ENCODE assay signal across 19 cellular contexts in genomic region chr11:19290356-19290755, GRCh38.
DNase-seq lines count a peak whose midpoint lies in the region; ATAC-seq and TF ChIP-seq lines count a peak whose summit lies in the region.
"Had no signal": no experiment of that assay in that cellular context is flagged by ENCODE, and none has a peak within 500 bp of the region (broad histone marks: within the 10 kb centered on the region; RNA-seq: fewer than 3 reads in every experiment).

No MANE protein-coding gene starts in this region.

- no peak overlapping the region for H3K4me3 ChIP-seq in fibroblast of mammary gland (ENCODE audit: control insufficient read depth, low read depth, low read length)

- ATAC-seq in GM18873 (IDR thresholded peaks at IDR 0.05; ENCODE audit: low FRiP score, unreplicated experiment): no peak
- ATAC-seq: HCT116 had no signal

- no peak for TF ChIP-seq CTCF in fibroblast of mammary gland (conservative IDR thresholded peaks at IDR 0.05; ENCODE audit: control insufficient read depth, insufficient read depth, low read depth, low read length)

- DNase-seq in HCEC 1CT (peak; percentile 28), NCI-H226 (peak; percentile 25), fibroblast of mammary gland (ENCODE audit: low read depth) (peak; percentile 41), NCI-H1048 (lab: John Stamatoyannopoulos, UW) (no peak), NCI-H748 (lab: John Stamatoyannopoulos, UW; ENCODE audit: unreplicated experiment) (no peak)
- DNase-seq in stimulated activated CD8-positive, alpha-beta memory T cell treated with anti-CD3 and anti-CD28 coated beads, Interleukin-4, amount 100 ng/mL, for 48 hours: no peak
- DNase-seq: ACHN; C1 segment of cervical spinal cord; CD8-positive, alpha-beta memory T cell; DMS53; KBM-7; NCI-H1092 treated with DMSO at 0.1 percent for 48 hours; NCI-H2081 treated with DMSO at 0.1 percent for 48 hours; NCI-H748 treated with DMSO at 0.1 percent for 48 hours; NK-92 treated with Interleukin-12 subunit alpha and Interleukin-12 subunit beta, amount 100 ng/mL, for 24 hours; Right ventricle myocardium superior; SW 1271 had no signal

Comparison
In these comparisons a context has a peak if more than half of its experiments do, and no peak if none do; other contexts are left out.
1. DNase-seq: peak in HCEC 1CT (single experiment), NCI-H226 (single experiment) and fibroblast of mammary gland (single experiment); none in NCI-H1048 (single experiment), stimulated activated CD8-positive, alpha-beta memory T cell treated with anti-CD3 and anti-CD28 coated beads, Interleukin-4, amount 100 ng/mL, for 48 hours (single experiment) and NCI-H748 (single experiment).